29 cellular contexts compared by ENCODE assay signal in the genomic region with DNA sequence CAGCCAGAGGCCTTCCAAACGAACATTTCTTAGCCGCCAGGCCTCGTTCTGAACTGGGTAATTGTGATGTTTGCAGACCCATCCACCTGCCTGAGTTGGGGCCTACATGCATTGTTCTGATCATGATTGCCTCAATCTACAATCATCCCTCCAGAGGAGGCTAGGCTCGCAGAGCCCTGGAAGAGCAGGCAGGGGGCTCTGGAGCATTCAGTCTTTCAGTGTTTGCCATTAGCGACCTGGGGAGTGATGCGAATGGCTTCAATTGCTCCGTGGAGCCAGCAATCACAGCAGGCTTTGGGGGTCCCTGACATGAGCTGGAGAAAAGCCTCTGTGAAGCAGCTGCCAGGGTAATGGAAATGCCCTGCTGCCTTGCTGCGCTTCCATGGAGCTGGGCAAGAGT. TPM values are rescaled to one million over a fixed set of nuclear protein-coding genes. Genes with fewer than 3 reads are reported as not detected.
"Had no signal": no experiment of that assay in that cellular context is flagged by ENCODE, and none has a peak within 500 bp of the region (broad histone marks: within the 10 kb centered on the region; RNA-seq: fewer than 3 reads in every experiment).

No MANE protein-coding gene starts in this region.

- H3K27ac Mint-ChIP-seq: activated CD8-positive, alpha-beta T cell treated with anti-CD3 and anti-CD28 coated beads for 36 hours; activated naive CD4-positive, alpha-beta T cell treated with anti-CD3 and anti-CD28 coated beads, Interleukin-2, amount 50 U/mL, for 24 hours; activated naive CD8-positive, alpha-beta T cell treated with anti-CD3 and anti-CD28 coated beads, Interleukin-2, amount 50 U/mL, for 24 hours; activated T-helper 17 cell treated with anti-CD3 and anti-CD28 coated beads, Interleukin-2, amount 50 U/mL, for 72 hours; natural killer cell treated with Interleukin-12 subunit alpha and Interleukin-12 subunit beta and Interleukin-15 and Interleukin-18, amount 100 ng/mL, for 72 hours; stimulated activated memory B cell treated with anti-CD40 and anti-IgM and Interleukin-4, amounts not matched to agents 10 μg/mL and 1 μg/mL and 100 μg/mL, for 72 hours had no signal

- H3K4me2 ChIP-seq: smooth muscle cell had no signal

- H3K27me3 Mint-ChIP-seq: activated CD8-positive, alpha-beta T cell treated with anti-CD3 and anti-CD28 coated beads for 36 hours; activated naive CD4-positive, alpha-beta T cell treated with anti-CD3 and anti-CD28 coated beads, Interleukin-2, amount 50 U/mL, for 24 hours; activated naive CD8-positive, alpha-beta T cell treated with anti-CD3 and anti-CD28 coated beads, Interleukin-2, amount 50 U/mL, for 24 hours had no signal

- H3K9me3 Mint-ChIP-seq: activated CD8-positive, alpha-beta T cell treated with anti-CD3 and anti-CD28 coated beads for 36 hours; activated naive CD4-positive, alpha-beta T cell treated with anti-CD3 and anti-CD28 coated beads, Interleukin-2, amount 50 U/mL, for 24 hours; activated naive CD8-positive, alpha-beta T cell treated with anti-CD3 and anti-CD28 coated beads, Interleukin-2, amount 50 U/mL, for 24 hours; activated T-cell treated with anti-CD3 and anti-CD28 coated beads, Interleukin-2, amount 50 U/mL, for 4 hours; activated T-helper 17 cell treated with anti-CD3 and anti-CD28 coated beads, Interleukin-2, amount 50 U/mL, for 72 hours; natural killer cell treated with Interleukin-12 subunit alpha and Interleukin-12 subunit beta and Interleukin-15 and Interleukin-18, amount 100 ng/mL, for 72 hours; stimulated activated memory B cell treated with anti-CD40 and anti-IgM and Interleukin-4, amounts not matched to agents 10 μg/mL and 1 μg/mL and 100 μg/mL, for 72 hours had no signal

- H3K27me3 ChIP-seq: breast epithelium, left lung, ovary, stomach, tibial artery, upper lobe of right lung had no signal

- H3K4me1 Mint-ChIP-seq: activated naive CD4-positive, alpha-beta T cell treated with anti-CD3 and anti-CD28 coated beads, Interleukin-2, amount 50 U/mL, for 24 hours; activated naive CD8-positive, alpha-beta T cell treated with anti-CD3 and anti-CD28 coated beads, Interleukin-2, amount 50 U/mL, for 24 hours; activated T-helper 17 cell treated with anti-CD3 and anti-CD28 coated beads, Interleukin-2, amount 50 U/mL, for 72 hours; stimulated activated memory B cell treated with anti-CD40 and anti-IgM and Interleukin-4, amounts not matched to agents 10 μg/mL and 1 μg/mL and 100 μg/mL, for 72 hours had no signal

- H3K4me1 ChIP-seq: left lung, prostate gland, stomach, tibial artery, upper lobe of right lung had no signal

- H3K4me3 Mint-ChIP-seq: activated CD8-positive, alpha-beta T cell treated with anti-CD3 and anti-CD28 coated beads for 36 hours; activated naive CD4-positive, alpha-beta T cell treated with anti-CD3 and anti-CD28 coated beads, Interleukin-2, amount 50 U/mL, for 24 hours; activated naive CD8-positive, alpha-beta T cell treated with anti-CD3 and anti-CD28 coated beads, Interleukin-2, amount 50 U/mL, for 24 hours; activated T-cell treated with anti-CD3 and anti-CD28 coated beads, Interleukin-2, amount 50 U/mL, for 4 hours; activated T-helper 17 cell treated with anti-CD3 and anti-CD28 coated beads, Interleukin-2, amount 50 U/mL, for 72 hours; natural killer cell treated with Interleukin-12 subunit alpha and Interleukin-12 subunit beta and Interleukin-15 and Interleukin-18, amount 100 ng/mL, for 72 hours; stimulated activated memory B cell treated with anti-CD40 and anti-IgM and Interleukin-4, amounts not matched to agents 10 μg/mL and 1 μg/mL and 100 μg/mL, for 72 hours had no signal

- DNase-seq: activated CD4-positive, alpha-beta T cell treated with anti-CD3 and anti-CD28 coated beads for 1 hour; activated CD4-positive, alpha-beta T cell treated with anti-CD3 and anti-CD28 coated beads, Interleukin-2, amount 50 U/mL, for 1 hour; activated CD8-positive, alpha-beta T cell treated with anti-CD3 and anti-CD28 coated beads for 36 hours; activated gamma-delta T cell treated with Interleukin-2 at 50 U/mL for 16 hours; activated naive CD8-positive, alpha-beta T cell treated with anti-CD3 and anti-CD28 coated beads, Interleukin-2, amount 50 U/mL, for 24 hours; activated T-cell treated with anti-CD3 and anti-CD28 coated beads, Interleukin-2, amount 50 U/mL, for 4 hours; amygdala; central memory CD4-positive, alpha-beta T cell; head of caudate nucleus; hypothalamus; ovary; retina; stimulated activated CD4-positive, alpha-beta T cell treated with anti-CD3 and anti-CD28 coated beads, Interleukin-1b, Interleukin-23, amount 100 ng/mL, for 48 hours; stimulated activated CD4-positive, alpha-beta T cell treated with anti-CD3 and anti-CD28 coated beads, Interleukin-4, amount 100 ng/mL, for 4 hours; stimulated activated CD8-positive, alpha-beta memory T cell treated with anti-CD3 and anti-CD28 coated beads, Interleukin-4, amount 100 ng/mL, for 48 hours; T-helper 2 cell; tibial artery had no signal

- H3K36me3 ChIP-seq: breast epithelium, left lung, ovary, prostate gland, stomach, tibial artery, upper lobe of right lung had no signal

- H3K4me3 ChIP-seq: breast epithelium, left lung, lung, mucosa of descending colon, ovary, prostate gland, smooth muscle cell, stomach, tibial artery, upper lobe of right lung had no signal

- ATAC-seq: activated CD8-positive, alpha-beta T cell treated with anti-CD3 and anti-CD28 coated beads for 36 hours; activated naive CD8-positive, alpha-beta T cell treated with anti-CD3 and anti-CD28 coated beads, Interleukin-2, amount 50 U/mL, for 24 hours; activated T-helper 17 cell treated with anti-CD3 and anti-CD28 coated beads, Interleukin-2, amount 50 U/mL, for 72 hours; stimulated activated memory B cell treated with anti-CD40 and anti-IgM and Interleukin-4, amounts not matched to agents 10 μg/mL and 1 μg/mL and 100 μg/mL, for 72 hours had no signal

- H3K9me3 ChIP-seq: breast epithelium, left lung, mucosa of descending colon, ovary, prostate gland, stomach, tibial artery, upper lobe of right lung had no signal

- H3K27ac ChIP-seq: breast epithelium, left lung, ovary, prostate gland, stomach, tibial artery, upper lobe of right lung had no signal

- H3K36me3 Mint-ChIP-seq: activated naive CD4-positive, alpha-beta T cell treated with anti-CD3 and anti-CD28 coated beads, Interleukin-2, amount 50 U/mL, for 24 hours; natural killer cell treated with Interleukin-12 subunit alpha and Interleukin-12 subunit beta and Interleukin-15 and Interleukin-18, amount 100 ng/mL, for 72 hours; stimulated activated memory B cell treated with anti-CD40 and anti-IgM and Interleukin-4, amounts not matched to agents 10 μg/mL and 1 μg/mL and 100 μg/mL, for 72 hours had no signal

RNA-seq across cellular contexts. Expression of a gene that starts 22.0 kb away (rescaled TPM):
- total RNA-seq: activated CD8-positive, alpha-beta T cell treated with anti-CD3 and anti-CD28 coated beads for 36 hours had no signal
